ENCODE assay signal across 8 cellular contexts in the genomic region with DNA sequence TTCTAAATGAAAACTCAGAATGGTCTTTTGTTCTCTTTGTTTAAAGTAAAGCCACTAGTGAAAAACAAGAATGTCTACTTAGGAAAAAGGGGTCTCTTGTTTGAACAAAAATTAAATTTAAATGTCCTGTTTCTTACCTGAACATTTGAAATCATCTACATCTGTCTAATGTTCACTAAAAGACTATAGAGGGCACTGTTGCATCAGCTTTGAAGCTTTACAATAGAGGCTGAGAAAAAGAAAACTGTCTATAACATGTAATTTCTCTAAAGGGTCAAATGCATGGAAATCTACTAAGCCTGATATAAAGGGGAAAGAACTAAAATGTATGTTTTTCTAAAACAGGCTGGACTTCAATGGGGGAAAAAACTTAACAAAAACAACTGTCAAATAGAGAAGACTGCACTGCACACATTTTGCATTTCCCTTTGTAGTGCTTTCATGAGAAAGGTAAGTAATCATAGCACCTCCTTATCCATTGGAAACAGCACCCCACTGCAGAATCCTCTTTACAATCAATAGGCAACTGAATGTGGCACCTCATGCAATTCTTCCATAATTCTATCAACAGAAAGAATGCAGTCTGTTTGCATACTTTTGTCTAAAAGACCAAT. TPM values are rescaled to one million over a fixed set of nuclear protein-coding genes. Genes with fewer than 3 reads are reported as not detected.
DNase-seq lines count a peak whose midpoint lies in the region; ATAC-seq and TF ChIP-seq lines count a peak whose summit lies in the region.

No MANE protein-coding gene starts in this region.

- H3K9me3 Mint-ChIP-seq in chondrocyte (ENCODE audit: low read depth): no peaks in the 10 kb centered on the region
- H3K9me3 Mint-ChIP-seq in memory B cell: no peaks in the 10 kb centered on the region

- H3K4me3 Mint-ChIP-seq in chondrocyte (ENCODE audit: unreplicated experiment): no peak overlapping the region
- H3K4me3 Mint-ChIP-seq in memory B cell: no peak overlapping the region

- ATAC-seq in HG03108 (IDR thresholded peaks at IDR 0.05; ENCODE audit: unreplicated experiment) (peak; percentile 70), memory B cell (ENCODE audit: low read depth) (peak; percentile 62)

- peaks cover 43% of the 10 kb centered on the region for H3K4me1 Mint-ChIP-seq in chondrocyte (ENCODE audit: low read depth)
- no peaks in the 10 kb centered on the region for H3K4me1 Mint-ChIP-seq in memory B cell

- H3K27ac Mint-ChIP-seq in chondrocyte (ENCODE audit: unreplicated experiment) (no peak overlapping the region), memory B cell (no peak overlapping the region)

- H3K27me3 Mint-ChIP-seq in chondrocyte (ENCODE audit: low read depth): no peaks in the 10 kb centered on the region
- no peaks in the 10 kb centered on the region for H3K27me3 Mint-ChIP-seq in memory B cell

- peak; percentile 60 for DNase-seq in A172 (ENCODE audit: low spot score)
- DNase-seq in NCI-H446 treated with DMSO at 0.1 percent for 48 hours (lab: John Stamatoyannopoulos, UW): peak; percentile 15
- DNase-seq in chondrocyte (ENCODE audit: low spot score): no peak
- DNase-seq in memory B cell (ENCODE audit: low spot score in 2 of 2): peak in 1 of 2 donors; percentile 25
- DNase-seq in stimulated activated CD4-positive, alpha-beta T cell treated with anti-CD3 and anti-CD28 coated beads, Interleukin-2, amount 100 ng/mL, for 48 hours: no peak
- DNase-seq in GM19240 (ENCODE audit: insufficient read length, low spot score): no peak

- peaks cover 2% of the 10 kb centered on the region for H3K36me3 Mint-ChIP-seq in chondrocyte (ENCODE audit: low read depth)
- H3K36me3 Mint-ChIP-seq in memory B cell: no peaks in the 10 kb centered on the region

- TF ChIP-seq CTCF in GM12874 (IDR thresholded peaks at IDR 0.05; ENCODE audit: insufficient read depth, low read depth, low read length): peak; percentile 21; the same call in 1 of the 2 replicates
- TF ChIP-seq CTCF in chondrocyte (IDR thresholded peaks at IDR 0.05): peak; percentile 97

RNA-seq across cellular contexts. Expression of a gene that starts 26.3 kb away (rescaled TPM):
- total RNA-seq in A172 (2014; rRNA removed; shearing (Covaris generic)): 16.1 and 19.7 TPM in 2 replicates
- total RNA-seq in chondrocyte: 7.2 to 7.8 TPM (median 7.3 TPM) in 3 replicates

Comparison
In these comparisons a context has a peak if more than half of its experiments do, and no peak if none do; other contexts are left out.
1. DNase-seq: peak in A172 (single experiment) and NCI-H446 treated with DMSO at 0.1 percent for 48 hours (single experiment); none in chondrocyte (single experiment), stimulated activated CD4-positive, alpha-beta T cell treated with anti-CD3 and anti-CD28 coated beads, Interleukin-2, amount 100 ng/mL, for 48 hours (0 of 2) and GM19240 (single experiment).